ENCODE assay signal across 11 cellular contexts in the genomic region with DNA sequence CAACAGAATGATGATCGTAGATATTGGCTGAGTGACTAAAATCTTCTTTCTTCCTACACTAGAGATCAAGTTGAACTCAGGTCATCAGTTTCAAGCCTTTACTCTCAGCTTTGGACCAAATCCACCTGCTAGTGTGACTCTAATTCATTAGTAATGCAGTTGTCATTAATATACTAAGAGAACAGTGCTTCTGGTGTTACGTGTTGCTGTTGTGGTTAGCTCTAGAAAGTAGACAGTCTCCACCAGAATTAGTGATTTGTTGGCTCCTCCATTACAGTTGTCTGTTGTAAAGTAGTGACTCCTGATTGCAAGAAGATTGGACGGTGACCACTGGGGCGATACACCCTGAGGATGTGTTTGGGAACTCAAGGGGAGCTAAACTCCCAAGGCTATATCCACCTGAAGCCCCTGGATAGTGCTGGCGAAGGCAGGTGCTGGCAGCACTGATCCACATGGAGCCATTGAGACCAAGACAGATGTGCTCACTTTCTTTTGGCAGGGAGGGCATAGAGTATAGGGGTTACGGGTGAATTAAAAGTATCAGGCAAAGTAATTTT. TPM values are rescaled to one million over a fixed set of nuclear protein-coding genes. Genes with fewer than 3 reads are reported as not detected.
A peak's percentile ranks its signal among the peaks of the same experiment; 100 is the strongest.
DNase-seq lines count a peak whose midpoint lies in the region; ATAC-seq and FAIRE-seq lines count a peak whose summit lies in the region.
"Had no signal": no experiment of that assay in that cellular context is flagged by ENCODE, and none has a peak within 500 bp of the region (broad histone marks: within the 10 kb centered on the region; RNA-seq: fewer than 3 reads in every experiment).

No MANE protein-coding gene starts in this region.

- POLR2A ChIA-PET in naive thymus-derived CD8-positive, alpha-beta T cell (lab: Charles Lee), result interaction anchor here (0.6 to 5.9 kb wide), 4 partner anchors 11 to 88 kb away, joined by 3 to 107 read pairs (median 6); no protein-coding TSS in a partner anchor

- DNase-seq in Daoy (ENCODE audit: low read depth), result peak; percentile 13
- no peak for DNase-seq in HTR-8/SVneo (ENCODE audit: insufficient read length, low spot score)
- DNase-seq in naive thymus-derived CD8-positive, alpha-beta T cell, result no peak
- no peak for DNase-seq in stimulated activated CD8-positive, alpha-beta memory T cell treated with anti-CD3 and anti-CD28 coated beads, Interleukin-4, amount 100 ng/mL, for 48 hours
- DNase-seq in HUDEP-2 (lab: John Stamatoyannopoulos, UW; ENCODE audit: unreplicated experiment in 76 of 76), result no peak
- DNase-seq: activated CD4-positive, alpha-beta T cell treated with anti-CD3 and anti-CD28 coated beads, Interleukin-2, amount 50 U/mL, for 4 hours; SHP77; T-helper 9 cell had no signal

- ATAC-seq in activated T-helper 17 cell treated with anti-CD3 and anti-CD28 coated beads, Interleukin-2, amount 50 U/mL, for 72 hours (replicated peaks), result peak; percentile 30
- no peak for ATAC-seq in naive thymus-derived CD8-positive, alpha-beta T cell
- no peak for ATAC-seq in HG03460 (IDR thresholded peaks at IDR 0.05; ENCODE audit: unreplicated experiment)

- peak; percentile 28 for FAIRE-seq in HTR-8/SVneo (lab: Jason Lieb, UNC)
- FAIRE-seq: islet of Langerhans had no signal

- peak overlapping the region; percentile 100 for H3K4me3 Mint-ChIP-seq in activated T-helper 17 cell treated with anti-CD3 and anti-CD28 coated beads, Interleukin-2, amount 50 U/mL, for 72 hours
- peak overlapping the region; percentile 90 to 99 (median 96) for H3K4me3 Mint-ChIP-seq in naive thymus-derived CD8-positive, alpha-beta T cell

- peaks cover 49% of the 10 kb centered on the region for H3K36me3 Mint-ChIP-seq in activated T-helper 17 cell treated with anti-CD3 and anti-CD28 coated beads, Interleukin-2, amount 50 U/mL, for 72 hours (ENCODE audit: low read depth)
- H3K36me3 Mint-ChIP-seq in naive thymus-derived CD8-positive, alpha-beta T cell, result peaks cover 8 to 12% (median 11%) of the 10 kb centered on the region in 3 donors

- peak overlapping the region; percentile 97 for H3K27ac Mint-ChIP-seq in activated T-helper 17 cell treated with anti-CD3 and anti-CD28 coated beads, Interleukin-2, amount 50 U/mL, for 72 hours
- peak overlapping the region; percentile 94 to 98 (median 96) for H3K27ac Mint-ChIP-seq in naive thymus-derived CD8-positive, alpha-beta T cell

- H3K27me3 Mint-ChIP-seq in activated T-helper 17 cell treated with anti-CD3 and anti-CD28 coated beads, Interleukin-2, amount 50 U/mL, for 72 hours, result no peaks in the 10 kb centered on the region
- H3K27me3 Mint-ChIP-seq in naive thymus-derived CD8-positive, alpha-beta T cell, result peaks cover 0 to 2% (median 0%) of the 10 kb centered on the region in 5 donors

- peaks cover 70% of the 10 kb centered on the region for H3K4me1 Mint-ChIP-seq in activated T-helper 17 cell treated with anti-CD3 and anti-CD28 coated beads, Interleukin-2, amount 50 U/mL, for 72 hours
- peaks cover 32 to 77% (median 56%) of the 10 kb centered on the region in 4 donors for H3K4me1 Mint-ChIP-seq in naive thymus-derived CD8-positive, alpha-beta T cell

- H3K9me3 Mint-ChIP-seq in activated T-helper 17 cell treated with anti-CD3 and anti-CD28 coated beads, Interleukin-2, amount 50 U/mL, for 72 hours, result no peaks in the 10 kb centered on the region
- no peaks in the 10 kb centered on the region for H3K9me3 Mint-ChIP-seq in naive thymus-derived CD8-positive, alpha-beta T cell

RNA-seq across cellular contexts. Expression of gene CAMK4, which starts 3.1 kb away (rescaled TPM):
- total RNA-seq in Daoy (2014; rRNA removed; shearing (Covaris generic)), result 20.1 and 28.1 TPM in 2 replicates
- 10 to 100 TPM; 36.0 to 37.0 TPM for total RNA-seq in activated T-helper 17 cell treated with anti-CD3 and anti-CD28 coated beads, Interleukin-2, amount 50 U/mL, for 72 hours
- 100 to 1,000 TPM; 274 to 307 TPM for total RNA-seq in naive thymus-derived CD8-positive, alpha-beta T cell
- polyA plus RNA-seq in naive thymus-derived CD8-positive, alpha-beta T cell, result 100 to 1,000 TPM in 2 of 3 donors, 10 to 100 TPM in 1; 93.3 to 134 (median 128) TPM
